ENCODE assay signal across 12 cellular contexts in the genomic region with DNA sequence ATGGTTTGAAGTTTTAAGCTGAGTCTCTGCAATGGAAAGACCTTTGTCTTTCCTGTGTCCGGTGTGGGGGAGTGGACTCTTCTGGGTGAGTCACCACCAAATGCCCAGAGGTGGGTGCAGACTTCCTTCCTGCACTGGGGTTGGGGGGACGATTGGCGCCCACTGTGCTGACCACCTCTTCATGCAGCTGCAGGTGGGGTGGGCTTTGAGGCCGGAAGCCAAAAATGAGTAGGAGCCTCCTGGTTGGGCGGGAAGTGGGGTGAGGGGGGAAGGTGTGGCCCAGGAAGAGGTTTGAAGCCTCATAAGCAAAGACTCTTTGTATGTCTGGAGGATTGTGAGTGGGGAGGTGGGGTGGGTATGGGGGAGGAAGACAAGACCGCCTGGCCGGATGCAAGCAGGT. TPM values are rescaled to one million over a fixed set of nuclear protein-coding genes. Genes with fewer than 3 reads are reported as not detected.
DNase-seq lines count a peak whose midpoint lies in the region; ATAC-seq and FAIRE-seq lines count a peak whose summit lies in the region.
"Had no signal": no experiment of that assay in that cellular context is flagged by ENCODE, and none has a peak within 500 bp of the region (broad histone marks: within the 10 kb centered on the region; RNA-seq: fewer than 3 reads in every experiment).

No MANE protein-coding gene starts in this region.

- H3K27me3 Mint-ChIP-seq in activated CD4-positive, alpha-beta memory T cell treated with anti-CD3 and anti-CD28 coated beads for 36 hours = no peaks in the 10 kb centered on the region

- intact Hi-C loops in activated CD4-positive, alpha-beta memory T cell treated with anti-CD3 and anti-CD28 coated beads for 36 hours (cut with micrococcal nuclease) = loop anchor here (1.0 to 5.0 kb wide), 3 partner anchors 16 to 141 kb away; no protein-coding TSS in a partner anchor

- no peak for FAIRE-seq in urothelium cell line (lab: Jason Lieb, UNC)

- CTCF ChIA-PET in activated CD4-positive, alpha-beta memory T cell treated with anti-CD3 and anti-CD28 coated beads for 36 hours (lab: Charles Lee) = interaction anchor here (0.8 to 5.1 kb wide), 6 partner anchors 13 to 171 kb away, joined by 3 to 56 read pairs (median 5); partner anchors contain the start of gene PSD4

- DNase-seq in stimulated activated CD4-positive, alpha-beta T cell treated with anti-CD3 and anti-CD28 coated beads, Interleukin-4, amount 100 ng/mL, for 24 hours = peak; percentile 19
- DNase-seq in stimulated activated CD4-positive, alpha-beta T cell treated with anti-CD3 and anti-CD28 coated beads, Interleukin-2, amount 100 ng/mL, for 48 hours = no peak
- DNase-seq in activated CD4-positive, alpha-beta memory T cell treated with anti-CD3 and anti-CD28 coated beads for 36 hours = peak; percentile 60
- peak; percentile 18 for DNase-seq in dermis blood vessel endothelial cell
- DNase-seq in urothelium cell line (ENCODE audit: low spot score) = peak; percentile 71
- DNase-seq in NCI-H146 (lab: John Stamatoyannopoulos, UW) = no peak
- no peak for DNase-seq in medulla oblongata (ENCODE audit: extremely low spot score)
- DNase-seq: foreskin melanocyte, islet precursor cell, NCI-H345, RPMI8226 had no signal

- H3K4me1 Mint-ChIP-seq in activated CD4-positive, alpha-beta memory T cell treated with anti-CD3 and anti-CD28 coated beads for 36 hours (ENCODE audit: low read depth) = peaks cover 65% of the 10 kb centered on the region

- H3K36me3 Mint-ChIP-seq in activated CD4-positive, alpha-beta memory T cell treated with anti-CD3 and anti-CD28 coated beads for 36 hours = peaks cover 7% of the 10 kb centered on the region

- H3K9me3 Mint-ChIP-seq in activated CD4-positive, alpha-beta memory T cell treated with anti-CD3 and anti-CD28 coated beads for 36 hours = no peaks in the 10 kb centered on the region

- no peak overlapping the region for H3K4me3 Mint-ChIP-seq in activated CD4-positive, alpha-beta memory T cell treated with anti-CD3 and anti-CD28 coated beads for 36 hours

- no peak for ATAC-seq in GM21737 (IDR thresholded peaks at IDR 0.05; ENCODE audit: unreplicated experiment)

- peak overlapping the region; percentile 75 for H3K27ac Mint-ChIP-seq in activated CD4-positive, alpha-beta memory T cell treated with anti-CD3 and anti-CD28 coated beads for 36 hours

- POLR2A ChIA-PET in activated CD4-positive, alpha-beta memory T cell treated with anti-CD3 and anti-CD28 coated beads for 36 hours (lab: Charles Lee) = interaction anchor here (1.2 kb wide), 1 partner anchor 47 kb away, joined by 4 read pairs; no protein-coding TSS in a partner anchor

RNA-seq across cellular contexts. Expression of gene PAX8, which starts 27.6 kb away (rescaled TPM):
- total RNA-seq in activated CD4-positive, alpha-beta memory T cell treated with anti-CD3 and anti-CD28 coated beads for 36 hours = 1 to 10 TPM; 2.6 to 4.1 TPM
- 0.65 and 0.68 TPM in 2 replicates for total RNA-seq in dermis blood vessel endothelial cell

Comparison
In these comparisons a context has a peak if more than half of its experiments do, and no peak if none do; other contexts are left out.
1. DNase-seq: peak in stimulated activated CD4-positive, alpha-beta T cell treated with anti-CD3 and anti-CD28 coated beads, Interleukin-4, amount 100 ng/mL, for 24 hours (single experiment), activated CD4-positive, alpha-beta memory T cell treated with anti-CD3 and anti-CD28 coated beads for 36 hours (single experiment), dermis blood vessel endothelial cell (single experiment) and urothelium cell line (single experiment); none in stimulated activated CD4-positive, alpha-beta T cell treated with anti-CD3 and anti-CD28 coated beads, Interleukin-2, amount 100 ng/mL, for 48 hours (0 of 2), NCI-H146 (single experiment) and medulla oblongata (single experiment).